In genomic region chr16:47144559-47144877, GRCh38 we compare ENCODE assay signal across 8 cellular contexts. TPM values are rescaled to one million over a fixed set of nuclear protein-coding genes. Genes with fewer than 3 reads are reported as not detected.
A peak's percentile ranks its signal among the peaks of the same experiment; 100 is the strongest.
DNase-seq lines count a peak whose midpoint lies in the region; ATAC-seq and TF ChIP-seq lines count a peak whose summit lies in the region.

No MANE protein-coding gene starts in this region.

- 27% methylated on average over 10 of the region's 10 CpGs for WGBS in HUES64

- H3K27ac ChIP-seq in AG04450 (ENCODE audit: low read depth, low read length) (no peak overlapping the region), HUES64 (ENCODE audit: low read depth, low read length) (no peak overlapping the region), mucosa of rectum (ENCODE audit: low read depth in 2 of 2, low read length in 2 of 2) (no peak overlapping the region)

- H3K27me3 Mint-ChIP-seq in central memory CD8-positive, alpha-beta T cell, result peaks cover 12% of the 10 kb centered on the region

- H3K4me1 Mint-ChIP-seq in central memory CD8-positive, alpha-beta T cell, result peaks cover 19% of the 10 kb centered on the region

- DNase-seq in AG04450 (ENCODE audit: low read depth, low spot score) (no peak), NCI-H146 (lab: John Stamatoyannopoulos, UW) (no peak), NCI-H82 treated with DMSO at 0.1 percent for 48 hours (lab: John Stamatoyannopoulos, UW; ENCODE audit: unreplicated experiment) (no peak)
- DNase-seq in central memory CD8-positive, alpha-beta T cell (ENCODE audit: low spot score in 2 of 2), result no peak

- H3K36me3 Mint-ChIP-seq in central memory CD8-positive, alpha-beta T cell (ENCODE audit: insufficient read depth), result peaks cover 8% of the 10 kb centered on the region

- H3K27me3 ChIP-seq in AG04450 (ENCODE audit: control insufficient read depth, insufficient read depth, low read length) (no peaks in the 10 kb centered on the region), HUES64 (ENCODE audit: insufficient read depth, low read length) (peaks cover 36% of the 10 kb centered on the region), mucosa of rectum (ENCODE audit: control insufficient read depth in 2 of 2, insufficient read depth in 2 of 2, low read length in 2 of 2) (peaks cover 12 to 20% of the 10 kb centered on the region in 2 donors)

- no peaks in the 10 kb centered on the region for H3K9me3 ChIP-seq in AG04450 (ENCODE audit: control insufficient read depth, insufficient read depth, low read length)
- H3K9me3 ChIP-seq in HUES64 (ENCODE audit: insufficient read depth, low read depth, low read length), result no peaks in the 10 kb centered on the region
- H3K9me3 ChIP-seq in mucosa of rectum (ENCODE audit: control insufficient read depth in 2 of 2, low read length in 2 of 2), result no peaks in the 10 kb centered on the region

- no peak for ATAC-seq in central memory CD8-positive, alpha-beta T cell (replicated peaks; ENCODE audit: extremely low read depth, poor library complexity, severe bottlenecking)
- no peak for ATAC-seq in HG03159 (IDR thresholded peaks at IDR 0.05; ENCODE audit: unreplicated experiment)
- ATAC-seq in HG03571 (IDR thresholded peaks at IDR 0.05; ENCODE audit: unreplicated experiment), result no peak

- TF ChIP-seq CTCF in AG04450 (IDR thresholded peaks at IDR 0.05; ENCODE audit: low read depth, low read length), result no peak

- H3K27ac Mint-ChIP-seq in central memory CD8-positive, alpha-beta T cell (ENCODE audit: low read depth), result peak overlapping the region; percentile 87

- H3K4me3 ChIP-seq in AG04450 (ENCODE audit: low read depth, low read length) (peak overlapping the region; percentile 63), HUES64 (ENCODE audit: low read length) (peak overlapping the region; percentile 85), mucosa of rectum (ENCODE audit: low read length in 2 of 2) (peak overlapping the region; percentile 40 to 69)

- peak overlapping the region; percentile 78 for H3K4me3 Mint-ChIP-seq in central memory CD8-positive, alpha-beta T cell

- POLR2A ChIA-PET in AG04450 (lab: Yijun Ruan, JAX), result no interaction called here

- H3K36me3 ChIP-seq in HUES64 (ENCODE audit: insufficient read depth, low read length), result no peaks in the 10 kb centered on the region
- no peaks in the 10 kb centered on the region for H3K36me3 ChIP-seq in mucosa of rectum (ENCODE audit: control insufficient read depth in 2 of 2, insufficient read depth in 2 of 2, low read length in 2 of 2)

- H3K4me1 ChIP-seq in HUES64 (ENCODE audit: insufficient read depth, low read length) (peaks cover 17% of the 10 kb centered on the region), mucosa of rectum (ENCODE audit: control insufficient read depth in 2 of 2, insufficient read depth in 2 of 2, low read length in 2 of 2) (peaks cover 9 to 13% of the 10 kb centered on the region in 2 donors)

- H3K9me3 Mint-ChIP-seq in central memory CD8-positive, alpha-beta T cell, result no peaks in the 10 kb centered on the region

- CTCF ChIA-PET in AG04450 (lab: Charles Lee), result interaction anchor here (0.6 to 6.5 kb wide), 13 partner anchors 10 to 1021 kb away, joined by 3 to 99 read pairs (median 8); partner anchors contain the start of genes ABCC12, ITFG1 and PHKB

- H3K9ac ChIP-seq in HUES64 (ENCODE audit: low read depth, low read length) (peak overlapping the region; percentile 60), mucosa of rectum (ENCODE audit: low read depth in 1 of 2, low read length in 2 of 2) (no peak overlapping the region)

RNA-seq across cellular contexts. Expression of gene NETO2, which starts 0.8 kb away (rescaled TPM):
- polyA plus RNA-seq in AG04450 (2011; rRNA removed), result 36.5 and 42.2 TPM in 2 replicates
- polyA minus RNA-seq in AG04450 (2011; rRNA and poly(A)+ RNA removed), result 19.9 and 22.9 TPM in 2 replicates
- polyA plus RNA-seq in HUES64 (2013, experiment 1 of 2), result 26.2 TPM
- polyA plus RNA-seq in HUES64 (2013, experiment 2 of 2), result 20.2 TPM
